In the genomic region with DNA sequence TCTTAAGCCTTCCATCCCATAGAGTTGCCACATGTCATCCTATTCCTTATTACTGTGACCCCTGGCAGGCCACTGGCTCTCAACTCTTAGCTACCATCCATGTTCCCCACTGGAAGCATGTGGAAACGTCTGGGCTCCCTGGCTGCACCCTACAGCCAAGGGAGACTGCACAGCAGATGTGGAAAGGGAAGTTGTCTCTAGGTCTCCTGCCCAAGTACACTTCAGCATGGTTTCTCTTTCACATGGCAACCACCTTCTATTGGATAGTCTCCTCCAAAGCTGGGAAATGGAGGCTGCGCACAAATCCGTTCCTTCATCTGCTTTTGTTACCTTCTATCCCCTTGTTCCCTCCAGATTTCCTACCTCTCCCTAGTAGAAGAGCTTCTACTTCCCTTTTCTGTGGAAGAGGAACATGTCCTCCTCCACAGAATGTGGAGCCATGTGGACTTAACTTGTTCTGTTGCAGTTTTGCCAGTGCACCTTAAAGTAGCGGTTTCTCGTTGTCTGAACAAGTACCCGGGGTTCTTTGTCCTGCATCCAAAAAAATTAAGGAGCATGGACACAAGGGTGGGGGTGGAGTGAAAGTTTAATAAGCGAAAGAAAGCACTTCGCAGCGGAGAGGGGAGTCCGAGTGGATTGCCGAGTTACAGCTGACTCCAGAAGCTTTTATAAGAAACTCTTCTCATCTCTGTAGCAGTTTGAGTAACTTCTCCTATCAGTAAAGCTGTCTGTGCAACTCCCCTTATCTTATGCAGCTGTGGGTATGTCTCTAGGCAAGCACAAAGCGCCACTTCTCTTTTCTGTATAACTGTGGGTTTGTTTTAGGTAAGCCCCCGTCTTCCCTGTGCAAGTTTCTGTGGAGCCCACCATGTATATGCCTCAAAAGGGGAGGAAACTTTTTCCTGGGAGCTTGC, we compare ENCODE assay signal across 13 cellular contexts. TPM values are rescaled to one million over a fixed set of nuclear protein-coding genes. Genes with fewer than 3 reads are reported as not detected.
DNase-seq lines count a peak whose midpoint lies in the region; ATAC-seq, FAIRE-seq and TF ChIP-seq lines count a peak whose summit lies in the region.
"Had no signal": no experiment of that assay in that cellular context is flagged by ENCODE, and none has a peak within 500 bp of the region (broad histone marks: within the 10 kb centered on the region; RNA-seq: fewer than 3 reads in every experiment).

No MANE protein-coding gene starts in this region.

- POLR2A ChIA-PET in CD8-positive, alpha-beta memory T cell (lab: Charles Lee) = no interaction called here

- no peak for TF ChIP-seq CTCF in heart right ventricle (IDR thresholded peaks at IDR 0.05)

- H3K27me3 ChIP-seq in CD8-positive, alpha-beta memory T cell (ENCODE audit: insufficient read depth, low read length, poor library complexity, severe bottlenecking) = no peaks in the 10 kb centered on the region
- H3K27me3 ChIP-seq in heart right ventricle = no peaks in the 10 kb centered on the region
- H3K27me3 ChIP-seq: suprapubic skin had no signal

- H3K4me1 ChIP-seq in CD8-positive, alpha-beta memory T cell (ENCODE audit: insufficient read depth, low read length) = no peaks in the 10 kb centered on the region
- no peaks in the 10 kb centered on the region for H3K4me1 ChIP-seq in heart right ventricle
- H3K4me1 ChIP-seq: suprapubic skin had no signal

- FAIRE-seq in GM12892 (lab: Jason Lieb, UNC) = no peak

- no peaks in the 10 kb centered on the region for H3K27me3 Mint-ChIP-seq in CD8-positive, alpha-beta memory T cell
- H3K27me3 Mint-ChIP-seq in effector memory CD8-positive, alpha-beta T cell = no peaks in the 10 kb centered on the region

- H3K27ac ChIP-seq in CD8-positive, alpha-beta memory T cell (ENCODE audit: low read depth, low read length) = peak overlapping the region; percentile 7
- H3K27ac ChIP-seq in heart right ventricle = peak overlapping the region in 2 of 10 donors; percentile 18 to 38
- H3K27ac ChIP-seq: suprapubic skin had no signal

- DNase-seq in CD8-positive, alpha-beta memory T cell = no peak
- DNase-seq in OCI-M1 (lab: John Stamatoyannopoulos, UW) = peak; percentile 97
- DNase-seq in heart right ventricle = no peak
- no peak for DNase-seq in GM12892 (ENCODE audit: insufficient read length)
- DNase-seq in effector memory CD8-positive, alpha-beta T cell = no peak
- no peak for DNase-seq in NCI-H774 (lab: John Stamatoyannopoulos, UW)
- no peak for DNase-seq in NK-92 treated with Interleukin-12 subunit alpha and Interleukin-12 subunit beta, amount 100 ng/mL, for 24 hours (lab: John Stamatoyannopoulos, UW)
- DNase-seq: effector CD8-positive, alpha-beta T cell; H7; hippocampal formation; posterior cingulate gyrus had no signal

- no peak overlapping the region for H3K27ac Mint-ChIP-seq in CD8-positive, alpha-beta memory T cell
- H3K27ac Mint-ChIP-seq in effector memory CD8-positive, alpha-beta T cell = no peak overlapping the region

- ATAC-seq in GM21723 (IDR thresholded peaks at IDR 0.05; ENCODE audit: unreplicated experiment) = peak; percentile 65
- ATAC-seq in heart right ventricle = peak in 5 of 8 donors; percentile 42 to 63 (median 53)
- ATAC-seq in effector memory CD8-positive, alpha-beta T cell (replicated peaks) = no peak

- no peaks in the 10 kb centered on the region for H3K36me3 ChIP-seq in CD8-positive, alpha-beta memory T cell (ENCODE audit: insufficient read depth, low read length)
- H3K36me3 ChIP-seq in heart right ventricle = no peaks in the 10 kb centered on the region
- H3K36me3 ChIP-seq: suprapubic skin had no signal

- peaks cover 9 to 32% (median 30%) of the 10 kb centered on the region in 5 donors for H3K9me3 Mint-ChIP-seq in CD8-positive, alpha-beta memory T cell
- H3K9me3 Mint-ChIP-seq in effector memory CD8-positive, alpha-beta T cell = no peaks in the 10 kb centered on the region

- CTCF ChIA-PET in CD8-positive, alpha-beta memory T cell (lab: Charles Lee) = interaction anchor here (1.9 to 2.3 kb wide), 2 partner anchors 19 to 268 kb away, joined by 6 to 7 read pairs; no protein-coding TSS in a partner anchor

- WGBS in heart right ventricle, 2 donors = 68 to 71% methylated on average over 13 of the region's 13 CpGs

- TF ChIP-seq POLR2A in GM12892 (IDR thresholded peaks at IDR 0.05; ENCODE audit: low read depth, low read length) = no peak

- H3K4me1 Mint-ChIP-seq in CD8-positive, alpha-beta memory T cell = peaks cover 0 to 5% (median 3%) of the 10 kb centered on the region in 3 donors
- peaks cover 8% of the 10 kb centered on the region in 2 donors for H3K4me1 Mint-ChIP-seq in effector memory CD8-positive, alpha-beta T cell (ENCODE audit: low read depth in 2 of 2)

- peaks cover 4 to 57% (median 31%) of the 10 kb centered on the region in 3 donors for H3K36me3 Mint-ChIP-seq in CD8-positive, alpha-beta memory T cell
- no peaks in the 10 kb centered on the region for H3K36me3 Mint-ChIP-seq in effector memory CD8-positive, alpha-beta T cell (ENCODE audit: insufficient read depth)

- H3K4me3 Mint-ChIP-seq in CD8-positive, alpha-beta memory T cell = no peak overlapping the region
- no peak overlapping the region for H3K4me3 Mint-ChIP-seq in effector memory CD8-positive, alpha-beta T cell

- no peaks in the 10 kb centered on the region for H3K9me3 ChIP-seq in CD8-positive, alpha-beta memory T cell (ENCODE audit: low read length)
- H3K9me3 ChIP-seq in heart right ventricle = peaks cover 0 to 39% (median 16%) of the 10 kb centered on the region in 11 donors

- H3K4me3 ChIP-seq in CD8-positive, alpha-beta memory T cell (ENCODE audit: low read length) = no peak overlapping the region
- H3K4me3 ChIP-seq in heart right ventricle = peak overlapping the region in 6 of 10 donors; percentile 7 to 27 (median 18)
- H3K4me3 ChIP-seq: suprapubic skin had no signal

- intact Hi-C loops in heart right ventricle (cut with DNase I) = loop anchor here in 1 of 10 donors (10.0 kb wide), 1 partner anchor 133 kb away; no protein-coding TSS in a partner anchor

RNA-seq across cellular contexts. Expression of gene HMGB2, which starts 52.5 kb away (rescaled TPM):
- 100 to 1,000 TPM; 341 to 342 TPM for total RNA-seq in CD8-positive, alpha-beta memory T cell
- 212 TPM for polyA plus RNA-seq in CD8-positive, alpha-beta memory T cell
- total RNA-seq in heart right ventricle = 10 to 100 TPM; 27.3 to 82.6 (median 49.8) TPM
- 10 to 100 TPM; 46.9 to 97.6 TPM for polyA plus RNA-seq in heart right ventricle
- polyA plus RNA-seq in GM12892 (2012; ENCODE audit: missing spikeins) = 416 TPM

Comparison
In these comparisons a context has a peak if more than half of its experiments do, and no peak if none do; other contexts are left out.
1. RNA of gene HMGB2, which starts 52.5 kb away (total RNA-seq): 341 to 342 TPM in CD8-positive, alpha-beta memory T cell; 27.3 to 82.6 TPM in heart right ventricle; every median in the first group is over 4 times any median in the second.